ENCODE assay signal across 34 cellular contexts in the genomic region with DNA sequence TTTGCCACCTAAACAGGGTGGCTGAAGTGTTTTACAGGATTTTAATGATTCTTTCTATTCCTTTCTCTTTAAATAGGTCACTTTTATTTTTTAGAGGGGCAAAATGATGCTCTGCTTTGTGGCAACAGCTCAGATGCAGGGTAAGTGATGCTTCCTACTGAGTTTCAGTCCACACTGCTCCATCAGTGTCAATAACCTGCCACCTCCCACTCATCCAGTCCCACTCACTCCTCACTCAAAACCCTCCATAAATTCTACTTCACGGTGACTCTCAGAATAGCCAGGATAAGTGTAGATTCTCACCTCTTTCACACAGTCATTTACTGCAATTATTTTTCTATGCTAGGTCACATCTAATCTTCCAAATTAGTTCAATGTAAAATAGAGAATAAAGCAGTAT.
DNase-seq lines count a peak whose midpoint lies in the region; ATAC-seq and TF ChIP-seq lines count a peak whose summit lies in the region.
"Had no signal": no experiment of that assay in that cellular context is flagged by ENCODE, and none has a peak within 500 bp of the region (broad histone marks: within the 10 kb centered on the region; RNA-seq: fewer than 3 reads in every experiment).

No MANE protein-coding gene starts in this region.

- peak overlapping the region; percentile 22 for H3K27ac Mint-ChIP-seq in nephron progenitor cell
- H3K27ac Mint-ChIP-seq: B cell; CD4-positive, alpha-beta memory T cell; CD4-positive, alpha-beta T cell; CD4-positive, CD25-positive, alpha-beta regulatory T cell; CD8-positive, alpha-beta memory T cell; CD8-positive, alpha-beta T cell had no signal

- H3K9me3 Mint-ChIP-seq in nephron progenitor cell: no peaks in the 10 kb centered on the region
- H3K9me3 Mint-ChIP-seq: CD4-positive, alpha-beta memory T cell; CD4-positive, alpha-beta T cell; CD8-positive, alpha-beta memory T cell; CD8-positive, alpha-beta T cell had no signal

- TF ChIP-seq EP300 in neural cell (conservative IDR thresholded peaks at IDR 0.05; ENCODE audit: poor library complexity, severe bottlenecking): peak; percentile 92

- H3K4me2 ChIP-seq in DND-41 (ENCODE audit: insufficient read depth, low read length) (0 out of 2 replicates have a peak overlapping the region, but pooled peaks have one; percentile 65), neural cell (ENCODE audit: low read length) (no peak overlapping the region)
- H3K4me2 ChIP-seq: A549; BLaER1; BLaER1 treated with 17β-estradiol and CSF1 and Interleukin-3, amounts not matched to agents 10 nM and 100 nM had no signal

- H3K27ac ChIP-seq in DND-41 (ENCODE audit: low read length) (peak overlapping the region; percentile 47), HEK293 (ENCODE audit: extremely low read depth, low read depth, low read length) (no peak overlapping the region), neural cell (ENCODE audit: low read length) (peak overlapping the region; percentile 4)
- H3K27ac ChIP-seq: 22Rv1; A549; BLaER1; BLaER1 treated with 17β-estradiol and CSF1 and Interleukin-3, amounts not matched to agents 10 nM and 100 nM; C4-2B had no signal

- H3K4me3 ChIP-seq in DND-41 (ENCODE audit: low read depth in 1 of 2, low read length in 2 of 2): no peak overlapping the region
- no peak overlapping the region for H3K4me3 ChIP-seq in HEK293 (ENCODE audit: low read depth, low read length)
- H3K4me3 ChIP-seq in neural cell (ENCODE audit: low read length): no peak overlapping the region
- H3K4me3 ChIP-seq: A549; BLaER1; BLaER1 treated with 17β-estradiol and CSF1 and Interleukin-3, amounts not matched to agents 10 nM and 100 nM had no signal

- CTCF ChIA-PET in HEK293 (lab: Yijun Ruan, JAX): interaction anchor here (1.7 kb wide), 1 partner anchor 73 kb away, joined by 9 read pairs; a partner anchor contains a TSS
- CTCF ChIA-PET in GM10248 (lab: Yijun Ruan, JAX): interaction anchor here (0.9 to 2.4 kb wide), 7 partner anchors 10 to 94 kb away, joined by 3 to 7 read pairs (median 5); no protein-coding TSS in a partner anchor

- DNase-seq in DND-41: no peak
- DNase-seq in nephron progenitor cell: no peak
- no peak for DNase-seq in GM10248 (ENCODE audit: extremely low spot score)
- DNase-seq in GM10266 (ENCODE audit: extremely low spot score): no peak
- DNase-seq: 8988T; ACHN; AML-193; BE2C; C1 segment of cervical spinal cord; Caco-2; Calu3; CD4-positive, alpha-beta memory T cell; CD4-positive, alpha-beta T cell; CD4-positive, CD25-positive, alpha-beta regulatory T cell; CD8-positive, alpha-beta memory T cell; CD8-positive, alpha-beta T cell; COR-L47; DMS 273 treated with DMSO at 0.1 percent for 48 hours; DMS153; DMS53; DMS79; DMS79 treated with DMSO at 0.1 percent for 48 hours; EL had no signal

- no peaks in the 10 kb centered on the region for H3K27me3 Mint-ChIP-seq in nephron progenitor cell (ENCODE audit: low read depth, poor library complexity)
- H3K27me3 Mint-ChIP-seq: CD4-positive, CD25-positive, alpha-beta regulatory T cell had no signal

- TF ChIP-seq CTCF in DND-41 (IDR thresholded peaks at IDR 0.05; ENCODE audit: borderline replicate concordance, extremely low read depth, low read length, poor library complexity, severe bottlenecking) (no peak), HEK293 (tag by site-specific recombination; IDR thresholded peaks at IDR 0.05) (no peak), nephron progenitor cell (IDR thresholded peaks at IDR 0.05) (no peak), neural cell (IDR thresholded peaks at IDR 0.05; ENCODE audit: poor library complexity, severe bottlenecking) (no peak), GM10248 (IDR thresholded peaks at IDR 0.05; ENCODE audit: control extremely low read depth, extremely low read depth, low read depth, missing control alignments) (no peak), GM10266 (IDR thresholded peaks at IDR 0.05; ENCODE audit: control insufficient read depth, insufficient read depth, low read depth, missing control alignments) (no peak)

- H3K4me1 ChIP-seq in DND-41 (ENCODE audit: insufficient read depth, low read length) (peaks cover 63% of the 10 kb centered on the region), HEK293 (ENCODE audit: control insufficient read depth, insufficient read depth, low read length) (no peaks in the 10 kb centered on the region)
- H3K4me1 ChIP-seq: A549, BE2C had no signal

- H3K4me1 Mint-ChIP-seq in nephron progenitor cell: no peaks in the 10 kb centered on the region
- H3K4me1 Mint-ChIP-seq: B cell; CD14-positive monocyte; CD4-positive, alpha-beta memory T cell; CD8-positive, alpha-beta memory T cell had no signal

- H3K36me3 ChIP-seq in DND-41 (ENCODE audit: insufficient read depth, low read length) (no peaks in the 10 kb centered on the region), HEK293 (ENCODE audit: control insufficient read depth in 2 of 2, insufficient read depth in 1 of 2, low read length in 2 of 2) (no peaks in the 10 kb centered on the region), neural cell (ENCODE audit: insufficient read depth, low read length) (peaks cover 3% of the 10 kb centered on the region)
- H3K36me3 ChIP-seq: BE2C; BLaER1; BLaER1 treated with 17β-estradiol and CSF1 and Interleukin-3, amounts not matched to agents 10 nM and 100 nM had no signal

- H3K36me3 Mint-ChIP-seq in nephron progenitor cell (ENCODE audit: low read depth): no peaks in the 10 kb centered on the region
- H3K36me3 Mint-ChIP-seq: CD14-positive monocyte; CD4-positive, alpha-beta memory T cell; CD4-positive, CD25-positive, alpha-beta regulatory T cell; CD8-positive, alpha-beta memory T cell; CD8-positive, alpha-beta T cell had no signal

- no peak for TF ChIP-seq RAD21 in neural cell (conservative IDR thresholded peaks at IDR 0.05)

- H3K27me3 ChIP-seq in DND-41 (ENCODE audit: insufficient read depth, low read length, poor library complexity): no peaks in the 10 kb centered on the region
- H3K27me3 ChIP-seq in neural cell (ENCODE audit: insufficient read depth, low read depth, low read length): no peaks in the 10 kb centered on the region
- H3K27me3 ChIP-seq: BE2C; BLaER1; BLaER1 treated with 17β-estradiol and CSF1 and Interleukin-3, amounts not matched to agents 10 nM and 100 nM had no signal

- H2AFZ ChIP-seq in DND-41 (ENCODE audit: low read depth, low read length) (peak overlapping the region; percentile 10; the same call in 1 of the 2 replicates), neural cell (ENCODE audit: low read depth, low read length) (no peak overlapping the region)

- no peak overlapping the region for H3K9ac ChIP-seq in DND-41 (ENCODE audit: low read depth, low read length)
- H3K9ac ChIP-seq in neural cell (ENCODE audit: low read length): no peak overlapping the region
- H3K9ac ChIP-seq: BLaER1; BLaER1 treated with 17β-estradiol and CSF1 and Interleukin-3, amounts not matched to agents 10 nM and 100 nM had no signal

- H3K79me2 ChIP-seq in DND-41 (ENCODE audit: insufficient read depth, low read length): peaks cover 29% of the 10 kb centered on the region
- H3K79me2 ChIP-seq in neural cell (replicated peaks; ENCODE audit: insufficient read depth, low read length): no peaks in the 10 kb centered on the region

- H3K9me2 ChIP-seq in neural cell (ENCODE audit: insufficient read depth, low read length): no peaks in the 10 kb centered on the region

- no peaks in the 10 kb centered on the region for H3F3A ChIP-seq in neural cell (ENCODE audit: insufficient read depth, low read length, poor library complexity, severe bottlenecking)

- no peaks in the 10 kb centered on the region for H3K9me3 ChIP-seq in DND-41 (ENCODE audit: insufficient read depth, low read length, severe bottlenecking)
- no peaks in the 10 kb centered on the region for H3K9me3 ChIP-seq in HEK293 (ENCODE audit: control insufficient read depth, insufficient read depth, low read depth, low read length)
- H3K9me3 ChIP-seq in neural cell (ENCODE audit: low read length): no peaks in the 10 kb centered on the region
- H3K9me3 ChIP-seq: A549; BE2C; BLaER1; BLaER1 treated with 17β-estradiol and CSF1 and Interleukin-3, amounts not matched to agents 10 nM and 100 nM; Caco-2 had no signal

- H3K4me3 Mint-ChIP-seq in nephron progenitor cell: no peak overlapping the region
- H3K4me3 Mint-ChIP-seq: B cell; CD14-positive monocyte; CD4-positive, alpha-beta memory T cell; CD4-positive, alpha-beta T cell; CD4-positive, CD25-positive, alpha-beta regulatory T cell; CD8-positive, alpha-beta memory T cell; CD8-positive, alpha-beta T cell had no signal

- no peaks in the 10 kb centered on the region for H4K20me1 ChIP-seq in DND-41 (ENCODE audit: insufficient read depth, low read length)
- H4K20me1 ChIP-seq in neural cell (ENCODE audit: insufficient read depth): no peaks in the 10 kb centered on the region
- H4K20me1 ChIP-seq: BLaER1; BLaER1 treated with 17β-estradiol and CSF1 and Interleukin-3, amounts not matched to agents 10 nM and 100 nM had no signal

- ATAC-seq in DND-41 (ENCODE audit: insufficient read depth, low read depth) (no peak), GM21526 (IDR thresholded peaks at IDR 0.05; ENCODE audit: low FRiP score, unreplicated experiment) (no peak), HG03378 (IDR thresholded peaks at IDR 0.05; ENCODE audit: unreplicated experiment) (no peak)
- ATAC-seq: A549; CD8-positive, alpha-beta T cell had no signal

- POLR2A ChIA-PET in HEK293 (lab: Yijun Ruan, JAX) (no interaction called here), GM10248 (lab: Yijun Ruan, JAX) (no interaction called here)

TF ChIP-seq in HEK293, 187 proteins besides CTCF, POLR2A, EP300 and RAD21 (continues in another document):
- peak; percentile 54 for TF ChIP-seq EGR2 (tag by site-specific recombination; IDR thresholded peaks at IDR 0.05; ENCODE audit: low read depth)

TF ChIP-seq in neural cell, 6 proteins besides CTCF, POLR2A, EP300 and RAD21:
- TF ChIP-seq EZH2 (IDR thresholded peaks at IDR 0.05; ENCODE audit: borderline replicate concordance, insufficient read depth, low read length, poor library complexity, severe bottlenecking) (no peak), POLR2AphosphoS5 (IDR thresholded peaks at IDR 0.05) (peak; percentile 79)
